Comparison of ENCODE assay signal across 11 cellular contexts in the genomic region with DNA sequence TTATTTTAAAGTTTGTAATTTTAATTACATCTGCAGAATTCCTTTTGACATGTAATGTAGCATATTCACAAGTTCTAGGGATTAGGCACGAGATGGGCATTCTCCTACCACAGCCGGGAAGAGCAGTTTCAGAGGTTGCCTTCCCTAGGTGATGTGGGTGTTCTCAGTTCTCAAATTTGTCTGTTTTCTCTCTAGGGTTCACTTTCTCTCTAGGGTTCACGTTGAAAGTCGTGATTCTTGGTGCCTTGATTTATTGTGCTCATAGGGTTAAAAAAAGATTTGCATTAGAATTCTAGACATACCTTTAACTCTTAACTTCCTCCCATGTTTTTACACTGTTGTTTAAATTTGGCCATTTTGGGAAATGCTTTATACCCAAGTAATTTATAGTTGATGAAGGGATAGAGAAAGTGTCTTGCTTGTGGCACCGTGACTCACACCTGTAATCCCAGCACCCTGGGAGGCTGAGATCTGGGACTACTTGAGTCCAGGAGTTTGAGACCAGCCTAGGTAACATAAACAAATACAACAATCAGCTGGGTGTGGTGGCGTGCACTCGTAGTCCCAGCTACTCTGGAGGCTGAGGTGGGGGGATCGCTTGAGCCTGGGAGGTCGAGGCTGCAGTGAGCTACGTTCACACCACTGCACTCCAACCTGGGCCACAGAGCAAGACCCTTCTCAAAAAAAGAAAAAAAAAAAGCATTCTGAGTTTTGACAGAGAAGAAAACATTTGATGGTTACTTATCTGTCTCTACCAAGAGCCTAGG. TPM values are rescaled to one million over a fixed set of nuclear protein-coding genes. Genes with fewer than 3 reads are reported as not detected.
DNase-seq lines count a peak whose midpoint lies in the region; ATAC-seq and TF ChIP-seq lines count a peak whose summit lies in the region.
"Had no signal": no experiment of that assay in that cellular context is flagged by ENCODE, and none has a peak within 500 bp of the region (broad histone marks: within the 10 kb centered on the region; RNA-seq: fewer than 3 reads in every experiment).

No MANE protein-coding gene starts in this region.

- H3K27ac Mint-ChIP-seq in activated CD8-positive, alpha-beta T cell treated with anti-CD3 and anti-CD28 coated beads, Interleukin-2, amount 10 ng/mL, durations not matched to agents 7 days and 5 days = no peak overlapping the region

- TF ChIP-seq CTCF in left lung (IDR thresholded peaks at IDR 0.05) (no peak), thoracic aorta (IDR thresholded peaks at IDR 0.05) (no peak)

- H3K4me3 ChIP-seq in left lung (no peak overlapping the region), thoracic aorta (peak overlapping the region; percentile 22), HAP-1 (no peak overlapping the region)
- H3K4me3 ChIP-seq: thyroid gland had no signal

- POLR2A ChIA-PET in activated CD8-positive, alpha-beta T cell treated with anti-CD3 and anti-CD28 coated beads, Interleukin-2, amount 10 ng/mL, durations not matched to agents 7 days and 5 days (lab: Charles Lee) = interaction anchor here (0.9 kb wide), 1 partner anchor 12 kb away, joined by 3 read pairs; no protein-coding TSS in a partner anchor

- H3K4me3 Mint-ChIP-seq in activated T-cell treated with anti-CD3 and anti-CD28 coated beads, Interleukin-2, amount 50 U/mL, for 4 hours = peak overlapping the region; percentile 43
- H3K4me3 Mint-ChIP-seq in activated CD8-positive, alpha-beta T cell treated with anti-CD3 and anti-CD28 coated beads, Interleukin-2, amount 10 ng/mL, durations not matched to agents 7 days and 5 days = peak overlapping the region; percentile 0

- in situ Hi-C loops in HAP-1 (cut with MboI; ENCODE audit: low sequenced_read_pairs) = no loop called here

- peaks cover 0 to 23% of the 10 kb centered on the region in 2 donors for H3K36me3 ChIP-seq in left lung
- no peaks in the 10 kb centered on the region for H3K36me3 ChIP-seq in thoracic aorta
- H3K36me3 ChIP-seq in HAP-1 (replicated peaks) = peaks cover 23% of the 10 kb centered on the region
- H3K36me3 ChIP-seq: thyroid gland had no signal

- no peak for DNase-seq in activated T-cell treated with anti-CD3 and anti-CD28 coated beads, Interleukin-2, amount 50 U/mL, for 4 hours
- DNase-seq in activated T-cell treated with anti-CD3 and anti-CD28 coated beads, Interleukin-2, amount 50 U/mL, for 1 hour = no peak
- DNase-seq in activated CD8-positive, alpha-beta T cell treated with anti-CD3 and anti-CD28 coated beads, Interleukin-2, amount 10 ng/mL, durations not matched to agents 7 days and 5 days = no peak
- DNase-seq in left lung = no peak
- DNase-seq in thoracic aorta (ENCODE audit: low spot score) = no peak
- DNase-seq in C1 segment of cervical spinal cord (lab: John Stamatoyannopoulos, UW) = no peak
- DNase-seq in HAP-1 (ENCODE audit: low spot score in 2 of 2) = no peak
- DNase-seq: activated effector memory CD4-positive, alpha-beta T cell treated with anti-CD3 and anti-CD28 coated beads, Interleukin-2, amount 50 U/mL, for 16 hours; left colon; thyroid gland had no signal

- H3K36me3 Mint-ChIP-seq in activated T-cell treated with anti-CD3 and anti-CD28 coated beads, Interleukin-2, amount 50 U/mL, for 4 hours (ENCODE audit: insufficient read depth) = peaks cover 21% of the 10 kb centered on the region
- H3K36me3 Mint-ChIP-seq in activated CD8-positive, alpha-beta T cell treated with anti-CD3 and anti-CD28 coated beads, Interleukin-2, amount 10 ng/mL, durations not matched to agents 7 days and 5 days (ENCODE audit: low read depth) = peaks cover 52% of the 10 kb centered on the region

- H3K27ac ChIP-seq in left lung (peak overlapping the region; percentile 94 to 95), thoracic aorta (peak overlapping the region; percentile 68 to 98)

- peaks cover 31 to 73% of the 10 kb centered on the region in 2 donors for H3K4me1 ChIP-seq in left lung
- H3K4me1 ChIP-seq in thoracic aorta (ENCODE audit: control insufficient read depth in 1 of 2, low read depth in 2 of 2) = peaks cover 25 to 65% of the 10 kb centered on the region in 2 donors
- H3K4me1 ChIP-seq in HAP-1 = peaks cover 21% of the 10 kb centered on the region

- H3K27me3 Mint-ChIP-seq in activated T-cell treated with anti-CD3 and anti-CD28 coated beads, Interleukin-2, amount 50 U/mL, for 4 hours (ENCODE audit: low read depth) = no peaks in the 10 kb centered on the region
- H3K27me3 Mint-ChIP-seq in activated CD8-positive, alpha-beta T cell treated with anti-CD3 and anti-CD28 coated beads, Interleukin-2, amount 10 ng/mL, durations not matched to agents 7 days and 5 days (ENCODE audit: low read depth) = no peaks in the 10 kb centered on the region

- ATAC-seq in activated T-cell treated with anti-CD3 and anti-CD28 coated beads, Interleukin-2, amount 50 U/mL, for 4 hours = no peak
- no peak for ATAC-seq in activated CD8-positive, alpha-beta T cell treated with anti-CD3 and anti-CD28 coated beads, Interleukin-2, amount 10 ng/mL, durations not matched to agents 7 days and 5 days
- ATAC-seq in left lung = no peak
- no peak for ATAC-seq in thoracic aorta (ENCODE audit: insufficient number of reproducible peaks, low FRiP score, low read depth)
- no peak for ATAC-seq in HG03097 (IDR thresholded peaks at IDR 0.05; ENCODE audit: low FRiP score, unreplicated experiment)
- ATAC-seq: left colon had no signal

- H3K9me3 Mint-ChIP-seq in activated T-cell treated with anti-CD3 and anti-CD28 coated beads, Interleukin-2, amount 50 U/mL, for 4 hours = no peaks in the 10 kb centered on the region
- no peaks in the 10 kb centered on the region for H3K9me3 Mint-ChIP-seq in activated CD8-positive, alpha-beta T cell treated with anti-CD3 and anti-CD28 coated beads, Interleukin-2, amount 10 ng/mL, durations not matched to agents 7 days and 5 days (ENCODE audit: insufficient read depth)

- intact Hi-C loops in left lung (cut with DNase I) = no loop called here

- no peaks in the 10 kb centered on the region for H3K9me3 ChIP-seq in left lung
- no peaks in the 10 kb centered on the region for H3K9me3 ChIP-seq in thoracic aorta
- no peaks in the 10 kb centered on the region for H3K9me3 ChIP-seq in HAP-1
- H3K9me3 ChIP-seq: thyroid gland had no signal

- H3K27me3 ChIP-seq in left lung (no peaks in the 10 kb centered on the region), thoracic aorta (replicated peaks; ENCODE audit: insufficient read depth) (no peaks in the 10 kb centered on the region), HAP-1 (ENCODE audit: low read depth) (no peaks in the 10 kb centered on the region)
- H3K27me3 ChIP-seq: thyroid gland had no signal

- H3K4me1 Mint-ChIP-seq in activated T-cell treated with anti-CD3 and anti-CD28 coated beads, Interleukin-2, amount 50 U/mL, for 4 hours (ENCODE audit: low read depth) = peaks cover 76% of the 10 kb centered on the region
- H3K4me1 Mint-ChIP-seq in activated CD8-positive, alpha-beta T cell treated with anti-CD3 and anti-CD28 coated beads, Interleukin-2, amount 10 ng/mL, durations not matched to agents 7 days and 5 days (ENCODE audit: low read depth) = peaks cover 65% of the 10 kb centered on the region

- CTCF ChIA-PET in activated CD8-positive, alpha-beta T cell treated with anti-CD3 and anti-CD28 coated beads, Interleukin-2, amount 10 ng/mL, durations not matched to agents 7 days and 5 days (lab: Charles Lee) = interaction anchor here (0.6 to 6.3 kb wide), 4 partner anchors 41 to 78 kb away, joined by 3 to 98 read pairs (median 7); no protein-coding TSS in a partner anchor

RNA-seq across cellular contexts. Expression of a gene that starts 3.6 kb away (rescaled TPM):
- 10 to 100 TPM; 83.2 to 90.5 (median 84.0) TPM for total RNA-seq in activated T-cell treated with anti-CD3 and anti-CD28 coated beads, Interleukin-2, amount 50 U/mL, for 4 hours
- total RNA-seq in activated CD8-positive, alpha-beta T cell treated with anti-CD3 and anti-CD28 coated beads, Interleukin-2, amount 10 ng/mL, durations not matched to agents 7 days and 5 days = 100 to 1,000 TPM; 155 to 161 TPM
- 100 to 1,000 TPM in 1 of 2 donors, 10 to 100 TPM in 1; 89.6 to 121 TPM for total RNA-seq in left lung
- 10 to 100 TPM; 78.9 to 98.6 TPM for total RNA-seq in thoracic aorta

RNA-seq across cellular contexts. Expression of a gene that starts 15.4 kb away (rescaled TPM):
- 1 to 10 TPM; 4.6 to 5.8 (median 5.7) TPM for total RNA-seq in activated T-cell treated with anti-CD3 and anti-CD28 coated beads, Interleukin-2, amount 50 U/mL, for 4 hours
- 10 to 100 TPM; 29.2 to 30.1 TPM for total RNA-seq in activated CD8-positive, alpha-beta T cell treated with anti-CD3 and anti-CD28 coated beads, Interleukin-2, amount 10 ng/mL, durations not matched to agents 7 days and 5 days
- total RNA-seq in left lung (10 to 100 TPM; 22.0 to 26.4 TPM), thoracic aorta (10 to 100 TPM; 24.0 to 41.1 TPM)
